In genomic region chr11:18792066-18792591, GRCh38 we compare ENCODE assay signal across 12 cellular contexts. TPM values are rescaled to one million over a fixed set of nuclear protein-coding genes. Genes with fewer than 3 reads are reported as not detected.
DNase-seq lines count a peak whose midpoint lies in the region; ATAC-seq and TF ChIP-seq lines count a peak whose summit lies in the region.
"Had no signal": no experiment of that assay in that cellular context is flagged by ENCODE, and none has a peak within 500 bp of the region (broad histone marks: within the 10 kb centered on the region; RNA-seq: fewer than 3 reads in every experiment).

No MANE protein-coding gene starts in this region.

- H3K4me3 Mint-ChIP-seq in activated T-helper 17 cell treated with anti-CD3 and anti-CD28 coated beads, Interleukin-2, amount 50 U/mL, for 72 hours: peak overlapping the region; percentile 9
- H3K4me3 Mint-ChIP-seq: memory B cell had no signal

- TF ChIP-seq POLR2A in spleen (IDR thresholded peaks at IDR 0.05): no peak

- DNase-seq in NCI-H1417 (lab: John Stamatoyannopoulos, UW): peak in 2 of 3 experiments; percentile 42 to 44
- DNase-seq in NCI-H1417 treated with DMSO at 0.1 percent for 48 hours (lab: John Stamatoyannopoulos, UW): no peak
- DNase-seq in spleen: no peak
- DNase-seq in activated CD4-positive, alpha-beta T cell treated with anti-CD3 and anti-CD28 coated beads, Interleukin-2, amount 50 U/mL, for 4 hours: no peak
- no peak for DNase-seq in activated T-cell treated with anti-CD3 and anti-CD28 coated beads, Interleukin-2, amount 50 U/mL, for 1 hour
- DNase-seq: NCI-H2029, PC-9 had no signal

- no peaks in the 10 kb centered on the region for H3K36me3 Mint-ChIP-seq in activated T-helper 17 cell treated with anti-CD3 and anti-CD28 coated beads, Interleukin-2, amount 50 U/mL, for 72 hours (ENCODE audit: low read depth)
- H3K36me3 Mint-ChIP-seq: memory B cell had no signal

- no peak for TF ChIP-seq CTCF in spleen (IDR thresholded peaks at IDR 0.05 in 8 of 11, conservative IDR thresholded peaks at IDR 0.05 in 3 of 11)

- H3K36me3 ChIP-seq in iPS-20b (ENCODE audit: insufficient read depth, low read depth, low read length) (no peaks in the 10 kb centered on the region), spleen (no peaks in the 10 kb centered on the region)

- no peaks in the 10 kb centered on the region for H3K9me3 Mint-ChIP-seq in activated T-helper 17 cell treated with anti-CD3 and anti-CD28 coated beads, Interleukin-2, amount 50 U/mL, for 72 hours
- H3K9me3 Mint-ChIP-seq: memory B cell had no signal

- no peak overlapping the region for H3K27ac ChIP-seq in iPS-20b (ENCODE audit: low read length)
- no peak overlapping the region for H3K27ac ChIP-seq in spleen
- H3K27ac ChIP-seq: epithelial cell of prostate, PC-9 had no signal

- no peak for ATAC-seq in activated T-helper 17 cell treated with anti-CD3 and anti-CD28 coated beads, Interleukin-2, amount 50 U/mL, for 72 hours (replicated peaks)
- no peak for ATAC-seq in HG03432 (IDR thresholded peaks at IDR 0.05; ENCODE audit: unreplicated experiment)

- peaks cover 73% of the 10 kb centered on the region for H3K27me3 ChIP-seq in iPS-20b (ENCODE audit: insufficient read depth, low read length)
- H3K27me3 ChIP-seq in spleen (replicated peaks in 1 of 7): peaks cover 0 to 85% (median 39%) of the 10 kb centered on the region in 7 donors

- H3K4me1 ChIP-seq in iPS-20b (ENCODE audit: insufficient read depth, low read length) (no peaks in the 10 kb centered on the region), spleen (peaks cover 0 to 19% (median 16%) of the 10 kb centered on the region in 6 donors)

- H3K9ac ChIP-seq in iPS-20b (ENCODE audit: low read depth, low read length): peak overlapping the region; percentile 61; the same call in 1 of the 2 replicates

- H3K27me3 Mint-ChIP-seq in activated T-helper 17 cell treated with anti-CD3 and anti-CD28 coated beads, Interleukin-2, amount 50 U/mL, for 72 hours: peaks cover 53% of the 10 kb centered on the region

- H3K4me1 Mint-ChIP-seq in activated T-helper 17 cell treated with anti-CD3 and anti-CD28 coated beads, Interleukin-2, amount 50 U/mL, for 72 hours: no peaks in the 10 kb centered on the region
- H3K4me1 Mint-ChIP-seq: memory B cell had no signal

- H3K9me3 ChIP-seq in iPS-20b (ENCODE audit: insufficient read depth, low read depth, low read length) (no peaks in the 10 kb centered on the region), spleen (no peaks in the 10 kb centered on the region)

- WGBS in spleen, 5 donors: 1 to 5% (median 3%) methylated on average over 21 to 34 of the region's 34 CpGs

- intact Hi-C loops in spleen (cut with DNase I; ENCODE audit: low total_unique reads): no loop called here

- no peak overlapping the region for H3K27ac Mint-ChIP-seq in activated T-helper 17 cell treated with anti-CD3 and anti-CD28 coated beads, Interleukin-2, amount 50 U/mL, for 72 hours
- H3K27ac Mint-ChIP-seq: memory B cell had no signal

- H3K4me3 ChIP-seq in iPS-20b (ENCODE audit: low read length) (peak overlapping the region; percentile 82), spleen (peak overlapping the region in 7 of 8 donors; percentile 33 to 69 (median 39))
- H3K4me3 ChIP-seq: PC-9 had no signal

RNA-seq across cellular contexts. Expression of gene PTPN5, which starts 0.5 kb away (rescaled TPM):
- total RNA-seq in activated T-helper 17 cell treated with anti-CD3 and anti-CD28 coated beads, Interleukin-2, amount 50 U/mL, for 72 hours: not detected
- total RNA-seq in spleen: 1 to 10 TPM in 1 of 7 donors, under 1 TPM in 5, not detected in 1; 0.10 to 2.0 (median 0.31) TPM
- polyA plus RNA-seq in spleen: under 1 TPM; 0.08 to 0.54 (median 0.26) TPM
- total RNA-seq: PC-9 had no signal

Comparison
In these comparisons a context has a peak if more than half of its experiments do, and no peak if none do; other contexts are left out.
1. DNase-seq: peak in NCI-H1417 (2 of 3); none in NCI-H1417 treated with DMSO at 0.1 percent for 48 hours (single experiment), spleen (single experiment), activated CD4-positive, alpha-beta T cell treated with anti-CD3 and anti-CD28 coated beads, Interleukin-2, amount 50 U/mL, for 4 hours (0 of 2) and activated T-cell treated with anti-CD3 and anti-CD28 coated beads, Interleukin-2, amount 50 U/mL, for 1 hour (single experiment).